1 cellular context compared by ENCODE assay signal in the genomic region with DNA sequence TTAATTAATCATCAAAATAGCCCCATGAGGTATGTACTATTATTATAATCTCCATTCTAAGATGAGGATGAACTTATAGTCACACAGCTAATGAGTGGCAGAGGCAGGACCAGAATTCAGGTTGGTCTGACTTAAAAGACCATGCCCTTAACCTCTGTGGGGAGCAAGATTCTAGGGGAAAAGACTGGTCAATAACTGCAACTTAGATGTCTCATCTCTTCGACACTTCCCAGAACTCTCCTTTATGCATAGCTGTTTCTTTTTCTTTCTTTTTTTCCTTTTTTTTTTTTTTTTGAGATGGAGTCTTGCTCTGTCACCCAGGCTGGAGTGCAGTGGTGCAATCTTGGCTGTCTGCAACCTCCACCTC.
TF ChIP-seq lines count a peak whose summit lies in the region.

No MANE protein-coding gene starts in this region.

TF ChIP-seq in IMR-90, 13 proteins besides CTCF, POLR2A, EP300 and RAD21 (continued from another document):
- TF ChIP-seq, protein P1, sequence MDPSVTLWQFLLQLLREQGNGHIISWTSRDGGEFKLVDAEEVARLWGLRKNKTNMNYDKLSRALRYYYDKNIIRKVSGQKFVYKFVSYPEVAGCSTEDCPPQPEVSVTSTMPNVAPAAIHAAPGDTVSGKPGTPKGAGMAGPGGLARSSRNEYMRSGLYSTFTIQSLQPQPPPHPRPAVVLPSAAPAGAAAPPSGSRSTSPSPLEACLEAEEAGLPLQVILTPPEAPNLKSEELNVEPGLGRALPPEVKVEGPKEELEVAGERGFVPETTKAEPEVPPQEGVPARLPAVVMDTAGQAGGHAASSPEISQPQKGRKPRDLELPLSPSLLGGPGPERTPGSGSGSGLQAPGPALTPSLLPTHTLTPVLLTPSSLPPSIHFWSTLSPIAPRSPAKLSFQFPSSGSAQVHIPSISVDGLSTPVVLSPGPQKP (IDR thresholded peaks at IDR 0.05; ENCODE audit: borderline replicate concordance, low read depth, low read length), result no peak
- TF ChIP-seq MAFK (IDR thresholded peaks at IDR 0.05; ENCODE audit: low read depth, low read length) (no peak), RCOR1 (IDR thresholded peaks at IDR 0.05; ENCODE audit: insufficient replicate concordance, low read length) (no peak), CEBPB (IDR thresholded peaks at IDR 0.05; ENCODE audit: low read depth, low read length) (no peak)
- TF ChIP-seq, protein P2, sequence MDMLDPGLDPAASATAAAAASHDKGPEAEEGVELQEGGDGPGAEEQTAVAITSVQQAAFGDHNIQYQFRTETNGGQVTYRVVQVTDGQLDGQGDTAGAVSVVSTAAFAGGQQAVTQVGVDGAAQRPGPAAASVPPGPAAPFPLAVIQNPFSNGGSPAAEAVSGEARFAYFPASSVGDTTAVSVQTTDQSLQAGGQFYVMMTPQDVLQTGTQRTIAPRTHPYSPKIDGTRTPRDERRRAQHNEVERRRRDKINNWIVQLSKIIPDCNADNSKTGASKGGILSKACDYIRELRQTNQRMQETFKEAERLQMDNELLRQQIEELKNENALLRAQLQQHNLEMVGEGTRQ (IDR thresholded peaks at IDR 0.05; ENCODE audit: low read depth, low read length), result no peak
